In the genomic region with DNA sequence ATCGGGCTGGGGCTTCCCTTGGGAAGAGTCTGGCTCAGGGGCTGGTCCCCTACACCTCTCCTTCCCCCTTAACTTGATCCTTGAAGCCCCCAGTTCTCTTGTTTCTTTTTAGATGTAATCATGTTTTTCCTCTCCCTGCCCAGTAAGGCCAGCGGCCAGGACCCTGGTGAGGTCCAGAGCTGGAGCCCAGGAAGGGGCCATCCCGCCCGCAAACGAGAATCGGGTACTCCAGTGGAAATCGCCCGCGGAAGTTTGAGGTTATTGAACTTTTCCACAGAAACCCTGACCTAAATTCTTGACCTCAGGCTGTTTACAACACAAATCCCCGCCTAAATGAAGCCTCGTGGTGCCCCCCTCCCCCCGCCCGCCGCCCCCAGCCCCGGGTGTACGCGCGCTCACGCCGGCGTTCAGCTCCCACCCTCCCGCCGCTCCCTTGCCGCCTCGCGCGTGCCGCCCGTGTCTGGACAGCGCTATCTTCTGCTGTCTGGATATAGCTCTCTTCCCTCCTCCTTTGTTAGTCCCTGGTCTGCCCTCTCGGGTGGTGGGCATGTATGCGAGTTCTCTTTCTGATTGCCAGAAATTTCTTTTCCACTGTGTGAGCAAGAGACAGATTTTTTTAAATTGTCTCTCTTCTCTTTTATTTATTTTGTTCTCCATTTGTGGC, we compare ENCODE assay signal across 12 cellular contexts.
DNase-seq lines count a peak whose midpoint lies in the region; ATAC-seq lines count a peak whose summit lies in the region.
"Had no signal": no experiment of that assay in that cellular context is flagged by ENCODE, and none has a peak within 500 bp of the region (broad histone marks: within the 10 kb centered on the region; RNA-seq: fewer than 3 reads in every experiment).

No MANE protein-coding gene starts in this region.

- no peak overlapping the region for H3K18ac ChIP-seq in trophoblast cell (ENCODE audit: low read length)

- CTCF ChIA-PET in activated naive CD4-positive, alpha-beta T cell treated with anti-CD3 and anti-CD28 coated beads for 36 hours (lab: Charles Lee) = interaction anchor here (0.6 kb wide), 1 partner anchor 251 kb away, joined by 6 read pairs; no protein-coding TSS in a partner anchor

- H3K9me3 Mint-ChIP-seq in activated naive CD4-positive, alpha-beta T cell treated with anti-CD3 and anti-CD28 coated beads for 36 hours = no peaks in the 10 kb centered on the region
- no peaks in the 10 kb centered on the region for H3K9me3 Mint-ChIP-seq in activated naive CD4-positive, alpha-beta T cell treated with anti-CD3 and anti-CD28 coated beads, Interleukin-2, amount 50 U/mL, for 72 hours

- intact Hi-C loops in activated naive CD4-positive, alpha-beta T cell treated with anti-CD3 and anti-CD28 coated beads for 36 hours (cut with micrococcal nuclease) = loop anchor here (5.0 kb wide), 1 partner anchor 125 kb away; no protein-coding TSS in a partner anchor

- H3K23ac ChIP-seq in trophoblast cell (ENCODE audit: low read length) = no peak overlapping the region

- H3K9ac ChIP-seq in trophoblast cell (ENCODE audit: low read length) = no peak overlapping the region

- no peak overlapping the region for H3K4ac ChIP-seq in trophoblast cell (ENCODE audit: low read depth, low read length)

- H3K79me1 ChIP-seq in trophoblast cell (ENCODE audit: low read length) = no peaks in the 10 kb centered on the region

- no peak overlapping the region for H2BK120ac ChIP-seq in trophoblast cell (ENCODE audit: insufficient read depth, low read length, poor library complexity)

- H2BK12ac ChIP-seq in trophoblast cell (ENCODE audit: low read length) = no peak overlapping the region

- peaks cover 25% of the 10 kb centered on the region for H3K4me1 ChIP-seq in ectodermal cell (ENCODE audit: control insufficient read depth, insufficient read depth, low read length)
- H3K4me1 ChIP-seq in trophoblast cell (ENCODE audit: control insufficient read depth in 1 of 2, insufficient read depth in 2 of 2, low read length in 2 of 2) = peaks cover 0 to 5% of the 10 kb centered on the region in 2 experiments

- no peak overlapping the region for H2AFZ ChIP-seq in trophoblast cell (ENCODE audit: insufficient read depth, low read length, poor library complexity)

- no peaks in the 10 kb centered on the region for H3K9me3 ChIP-seq in ectodermal cell (ENCODE audit: control insufficient read depth, low read length)
- peaks cover 5% of the 10 kb centered on the region for H3K9me3 ChIP-seq in trophoblast cell (ENCODE audit: insufficient read depth, low read depth, low read length)
- H3K9me3 ChIP-seq: esophagus squamous epithelium, testis had no signal

- WGBS in ectodermal cell, 2 experiments = 5 to 6% methylated on average over 32 of the region's 32 CpGs
- WGBS in trophoblast cell (ENCODE audit: extremely low coverage, insufficient coverage, insufficient read length) = no CpG with 5 or more reads among the region's 32 CpGs

- H4K12ac ChIP-seq in trophoblast cell (ENCODE audit: low read depth, low read length) = no peak overlapping the region

- H3K4me1 Mint-ChIP-seq in activated naive CD4-positive, alpha-beta T cell treated with anti-CD3 and anti-CD28 coated beads for 36 hours (ENCODE audit: low read depth) = peaks cover 29% of the 10 kb centered on the region

- H3K27me3 Mint-ChIP-seq in activated naive CD4-positive, alpha-beta T cell treated with anti-CD3 and anti-CD28 coated beads for 36 hours (ENCODE audit: low read depth) = peaks cover 53% of the 10 kb centered on the region

- H3K14ac ChIP-seq in trophoblast cell (ENCODE audit: low read length) = no peak overlapping the region

- no peak overlapping the region for H3K27ac Mint-ChIP-seq in activated naive CD4-positive, alpha-beta T cell treated with anti-CD3 and anti-CD28 coated beads for 36 hours
- H3K27ac Mint-ChIP-seq in activated naive CD4-positive, alpha-beta T cell treated with anti-CD3 and anti-CD28 coated beads, Interleukin-2, amount 50 U/mL, for 72 hours = no peak overlapping the region

- H3K4me3 ChIP-seq in ectodermal cell (ENCODE audit: insufficient read depth, low read depth, low read length) (peak overlapping the region; percentile 35), trophoblast cell (ENCODE audit: low read depth, low read length) (no peak overlapping the region)

- H4K91ac ChIP-seq in trophoblast cell (ENCODE audit: low read depth, low read length) = no peak overlapping the region

- H3K27me3 ChIP-seq in ectodermal cell (ENCODE audit: control insufficient read depth, insufficient read depth, low read length, poor library complexity, severe bottlenecking) (peaks cover 57% of the 10 kb centered on the region), trophoblast cell (ENCODE audit: insufficient read depth, low read length) (peaks cover 48% of the 10 kb centered on the region)
- H3K27me3 ChIP-seq: testis had no signal

- H3K36me3 ChIP-seq in ectodermal cell (ENCODE audit: control insufficient read depth, insufficient read depth, low read length) (no peaks in the 10 kb centered on the region), trophoblast cell (ENCODE audit: control insufficient read depth in 1 of 2, insufficient read depth in 2 of 2, low read length in 2 of 2) (no peaks in the 10 kb centered on the region)
- H3K36me3 ChIP-seq: esophagus squamous epithelium had no signal

- no peak for ATAC-seq in activated naive CD4-positive, alpha-beta T cell treated with anti-CD3 and anti-CD28 coated beads, Interleukin-2, amount 50 U/mL, for 72 hours
- no peak for ATAC-seq in HG03432 (IDR thresholded peaks at IDR 0.05; ENCODE audit: unreplicated experiment)
- no peak for ATAC-seq in GM19023 (IDR thresholded peaks at IDR 0.05; ENCODE audit: unreplicated experiment)

- DNase-seq in activated naive CD4-positive, alpha-beta T cell treated with anti-CD3 and anti-CD28 coated beads for 36 hours = peak; percentile 17
- no peak for DNase-seq in activated naive CD4-positive, alpha-beta T cell treated with anti-CD3 and anti-CD28 coated beads, Interleukin-2, amount 50 U/mL, for 72 hours (ENCODE audit: low spot score in 2 of 2)
- peak; percentile 45 for DNase-seq in NCI-H1092 (lab: John Stamatoyannopoulos, UW)
- DNase-seq in trophoblast cell = no peak
- DNase-seq in NCI-H2196 treated with DMSO at 0.1 percent for 48 hours (lab: John Stamatoyannopoulos, UW; ENCODE audit: unreplicated experiment) = no peak
- DNase-seq: activated gamma-delta T cell treated with Interleukin-2 at 50 U/mL for 16 hours, esophagus squamous epithelium, testis had no signal

- H2AK5ac ChIP-seq in trophoblast cell (ENCODE audit: low read length) = no peak overlapping the region

- no peak overlapping the region for H4K8ac ChIP-seq in trophoblast cell (ENCODE audit: low read depth, low read length)

- H3K79me2 ChIP-seq in trophoblast cell (ENCODE audit: control insufficient read depth, insufficient read depth, low read length, poor library complexity) = no peaks in the 10 kb centered on the region

- peak overlapping the region; percentile 31 for H3K4me3 Mint-ChIP-seq in activated naive CD4-positive, alpha-beta T cell treated with anti-CD3 and anti-CD28 coated beads for 36 hours

- no peaks in the 10 kb centered on the region for H3K36me3 Mint-ChIP-seq in activated naive CD4-positive, alpha-beta T cell treated with anti-CD3 and anti-CD28 coated beads for 36 hours (ENCODE audit: low read depth)
- H3K36me3 Mint-ChIP-seq in activated naive CD4-positive, alpha-beta T cell treated with anti-CD3 and anti-CD28 coated beads, Interleukin-2, amount 50 U/mL, for 72 hours = no peaks in the 10 kb centered on the region

- H3K4me2 ChIP-seq in trophoblast cell (ENCODE audit: low read length) = peak overlapping the region; percentile 38

- H3K27ac ChIP-seq in ectodermal cell (ENCODE audit: insufficient read depth, low read depth, low read length, poor library complexity, severe bottlenecking) = no peak overlapping the region
- no peak overlapping the region for H3K27ac ChIP-seq in trophoblast cell (ENCODE audit: low read depth, low read length)
- H3K27ac ChIP-seq: C4-2B, esophagus squamous epithelium, testis had no signal

- no peak overlapping the region for H2BK5ac ChIP-seq in trophoblast cell (ENCODE audit: low read depth, low read length, poor library complexity)

Comparison
In these comparisons a context has a peak if more than half of its experiments do, and no peak if none do; other contexts are left out.
1. DNase-seq: peak in activated naive CD4-positive, alpha-beta T cell treated with anti-CD3 and anti-CD28 coated beads for 36 hours (single experiment) and NCI-H1092 (single experiment); none in activated naive CD4-positive, alpha-beta T cell treated with anti-CD3 and anti-CD28 coated beads, Interleukin-2, amount 50 U/mL, for 72 hours (0 of 2), trophoblast cell (0 of 2) and NCI-H2196 treated with DMSO at 0.1 percent for 48 hours (single experiment).